Comparison of ENCODE assay signal across 10 cellular contexts in the genomic region with DNA sequence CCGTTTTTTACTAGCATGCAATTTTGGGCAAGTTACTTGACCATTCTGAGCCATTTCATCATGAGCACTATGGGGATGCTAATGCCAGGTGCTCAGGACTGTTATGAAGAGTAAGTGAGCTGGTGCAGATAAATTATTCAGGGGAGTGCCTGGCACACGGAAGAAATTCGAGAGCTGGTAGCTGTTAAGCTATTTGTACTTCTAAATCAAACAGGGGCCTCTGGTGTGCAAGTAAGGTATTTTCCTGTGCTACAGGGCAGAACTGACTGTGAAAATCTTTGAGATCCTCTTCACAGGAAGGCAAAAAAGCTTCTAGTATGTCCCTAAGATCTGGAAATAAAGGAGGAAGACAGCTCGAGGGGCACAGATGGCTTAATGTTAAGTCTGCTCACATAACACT.
A peak's percentile ranks its signal among the peaks of the same experiment; 100 is the strongest.
DNase-seq lines count a peak whose midpoint lies in the region; ATAC-seq, FAIRE-seq and TF ChIP-seq lines count a peak whose summit lies in the region.
"Had no signal": no experiment of that assay in that cellular context is flagged by ENCODE, and none has a peak within 500 bp of the region (broad histone marks: within the 10 kb centered on the region; RNA-seq: fewer than 3 reads in every experiment).

No MANE protein-coding gene starts in this region.

- no peak for ATAC-seq in GM18519 (IDR thresholded peaks at IDR 0.05; ENCODE audit: low FRiP score, unreplicated experiment)

- H3K4me3 ChIP-seq in fibroblast of pulmonary artery (replicated peaks; ENCODE audit: low read depth, low read length), result no peak overlapping the region
- H3K4me3 ChIP-seq: pancreas had no signal

- peak; percentile 49 for DNase-seq in Ammon's horn (ENCODE audit: low spot score)
- DNase-seq in HTR-8/SVneo (ENCODE audit: insufficient read length, low spot score), result peak; percentile 45
- DNase-seq in NOMO-1 treated with dmso at 0.1 percent for 144 hours (lab: John Stamatoyannopoulos, UW; ENCODE audit: unreplicated experiment), result peak; percentile 1
- DNase-seq in fibroblast of pulmonary artery (ENCODE audit: low read depth), result peak; percentile 25
- no peak for DNase-seq in 8988T
- no peak for DNase-seq in effector CD8-positive, alpha-beta T cell (lab: John Stamatoyannopoulos, UW)
- DNase-seq in occipital lobe (lab: John Stamatoyannopoulos, UW), result no peak
- DNase-seq: activated CD4-positive, alpha-beta T cell treated with anti-CD3 and anti-CD28 coated beads, Interleukin-2, amount 50 U/mL, for 48 hours; pancreas had no signal

- no peak for FAIRE-seq in HTR-8/SVneo (lab: Jason Lieb, UNC)
- FAIRE-seq: pancreas had no signal

- peak; percentile 24 for TF ChIP-seq CTCF in fibroblast of pulmonary artery (IDR thresholded peaks at IDR 0.05; ENCODE audit: low read length, missing control alignments)

Comparison
In these comparisons a context has a peak if more than half of its experiments do, and no peak if none do; other contexts are left out.
1. DNase-seq: peak in Ammon's horn (single experiment), HTR-8/SVneo (single experiment), NOMO-1 treated with dmso at 0.1 percent for 144 hours (single experiment) and fibroblast of pulmonary artery (single experiment); none in 8988T (single experiment), effector CD8-positive, alpha-beta T cell (single experiment) and occipital lobe (single experiment).